8 cellular contexts compared by ENCODE assay signal in genomic region chr1:161044908-161045748, GRCh38. TPM values are rescaled to one million over a fixed set of nuclear protein-coding genes. Genes with fewer than 3 reads are reported as not detected.
A peak's percentile ranks its signal among the peaks of the same experiment; 100 is the strongest.
DNase-seq lines count a peak whose midpoint lies in the region; ATAC-seq, FAIRE-seq and TF ChIP-seq lines count a peak whose summit lies in the region.

No MANE protein-coding gene starts in this region.

- H3K9me3 ChIP-seq in SJSA1 (replicated peaks) (no peaks in the 10 kb centered on the region), pancreas (no peaks in the 10 kb centered on the region)

- H3K4me3 ChIP-seq in SJSA1 (peak overlapping the region; percentile 63), pancreas (peak overlapping the region; percentile 80 to 96 (median 92))

- H3K4me1 ChIP-seq in SJSA1 (replicated peaks) (peaks cover 6% of the 10 kb centered on the region), pancreas (peaks cover 0 to 6% (median 6%) of the 10 kb centered on the region in 3 donors)

- H3K27ac ChIP-seq in SJSA1 (peak overlapping the region; percentile 93), pancreas (peak overlapping the region; percentile 84 to 95 (median 84))

- peak overlapping the region; percentile 98 for H3K27ac Mint-ChIP-seq in activated naive CD8-positive, alpha-beta T cell treated with anti-CD3 and anti-CD28 coated beads, Interleukin-2, amount 50 U/mL, for 24 hours

- H3K27me3 ChIP-seq in SJSA1 (replicated peaks) (no peaks in the 10 kb centered on the region), pancreas (no peaks in the 10 kb centered on the region)

- FAIRE-seq in pancreas (lab: Jason Lieb, UNC), result no peak

- H3K9me3 Mint-ChIP-seq in activated naive CD8-positive, alpha-beta T cell treated with anti-CD3 and anti-CD28 coated beads, Interleukin-2, amount 50 U/mL, for 24 hours, result peaks cover 4% of the 10 kb centered on the region

- H3K36me3 Mint-ChIP-seq in activated naive CD8-positive, alpha-beta T cell treated with anti-CD3 and anti-CD28 coated beads, Interleukin-2, amount 50 U/mL, for 24 hours (ENCODE audit: low read depth), result peaks cover 77% of the 10 kb centered on the region

- H3K4me3 Mint-ChIP-seq in activated naive CD8-positive, alpha-beta T cell treated with anti-CD3 and anti-CD28 coated beads, Interleukin-2, amount 50 U/mL, for 24 hours, result peak overlapping the region; percentile 91

- DNase-seq in GM03348 (ENCODE audit: low spot score) (peak; percentile 83), H4 (ENCODE audit: low spot score) (peak; percentile 47), LHCN-M2 (ENCODE audit: low read depth) (peak; percentile 87), SJSA1 (ENCODE audit: low read depth in 1 of 2, low spot score in 2 of 2) (peak; percentile 72 to 73), cardiac septum (ENCODE audit: low spot score) (peak; percentile 82), pancreas (peak; percentile 54 to 76 (median 66)), GM19240 (ENCODE audit: insufficient read length, low spot score) (no peak)
- DNase-seq in activated naive CD8-positive, alpha-beta T cell treated with anti-CD3 and anti-CD28 coated beads, Interleukin-2, amount 50 U/mL, for 24 hours, result peak; percentile 71

- ATAC-seq in activated naive CD8-positive, alpha-beta T cell treated with anti-CD3 and anti-CD28 coated beads, Interleukin-2, amount 50 U/mL, for 24 hours, result peak; percentile 71
- ATAC-seq in pancreas, result peak; percentile 55 to 70 (median 62)

- H3K36me3 ChIP-seq in SJSA1 (peaks cover 40% of the 10 kb centered on the region), pancreas (peaks cover 0 to 29% (median 16%) of the 10 kb centered on the region in 3 donors)

- no peak for TF ChIP-seq CTCF in pancreas (IDR thresholded peaks at IDR 0.05)

- WGBS in pancreas, 2 donors, result 0 to 1% methylated on average over 41 to 48 of the region's 48 CpGs

- intact Hi-C loops in cardiac septum (cut with DNase I) (loop anchor here (5.0 to 10.0 kb wide), 2 partner anchors 50 to 52 kb away; partner anchors contain the start of gene KLHDC9), pancreas (cut with DNase I) (no loop called here)

- H3K27me3 Mint-ChIP-seq in activated naive CD8-positive, alpha-beta T cell treated with anti-CD3 and anti-CD28 coated beads, Interleukin-2, amount 50 U/mL, for 24 hours, result no peaks in the 10 kb centered on the region

- peaks cover 47% of the 10 kb centered on the region for H3K4me1 Mint-ChIP-seq in activated naive CD8-positive, alpha-beta T cell treated with anti-CD3 and anti-CD28 coated beads, Interleukin-2, amount 50 U/mL, for 24 hours

RNA-seq across cellular contexts. Expression of gene USF1, which starts 0.6 kb away (rescaled TPM):
- 57.7 and 60.3 TPM in 2 replicates for total RNA-seq in H4 (2014; rRNA removed; shearing (Covaris generic))
- total RNA-seq in LHCN-M2 (2014; rRNA removed) (76.0 and 83.2 TPM in 2 replicates), cardiac septum (29.2 TPM), pancreas (10 to 100 TPM; 15.8 to 33.2 (median 21.7) TPM)
- polyA plus RNA-seq in LHCN-M2 (2012), result 34.2 TPM
- total RNA-seq in SJSA1 (2014; rRNA removed; shearing (Covaris generic)), result 63.2 and 68.1 TPM in 2 replicates
- 100 to 1,000 TPM in 1 of 2 donors, 10 to 100 TPM in 1; 89.4 to 118 TPM for polyA plus RNA-seq in pancreas

RNA-seq across cellular contexts. Expression of gene TSTD1, which starts 6.4 kb away (rescaled TPM):
- total RNA-seq in H4 (2014; rRNA removed; shearing (Covaris generic)), result not detected in 2 replicates
- 14.7 and 27.3 TPM in 2 replicates for total RNA-seq in LHCN-M2 (2014; rRNA removed)
- 23.0 TPM for polyA plus RNA-seq in LHCN-M2 (2012)
- 3.1 TPM in 1 of 2 replicates, not detected in the other for total RNA-seq in SJSA1 (2014; rRNA removed; shearing (Covaris generic))
- 12.0 TPM for total RNA-seq in cardiac septum
- 10 to 100 TPM; 24.8 to 43.8 (median 32.1) TPM for total RNA-seq in pancreas
- 100 to 1,000 TPM in 1 of 2 donors, 10 to 100 TPM in 1; 69.0 to 131 TPM for polyA plus RNA-seq in pancreas

RNA-seq across cellular contexts. Expression of gene F11R, which starts 24.2 kb away (rescaled TPM):
- total RNA-seq in H4 (2014; rRNA removed; shearing (Covaris generic)), result 5.2 and 6.4 TPM in 2 replicates
- 1.4 and 2.6 TPM in 2 replicates for total RNA-seq in LHCN-M2 (2014; rRNA removed)
- polyA plus RNA-seq in LHCN-M2 (2012), result 1.9 TPM
- total RNA-seq in SJSA1 (2014; rRNA removed; shearing (Covaris generic)), result 3.2 and 4.5 TPM in 2 replicates
- total RNA-seq in cardiac septum, result 10.3 TPM
- total RNA-seq in pancreas, result 10 to 100 TPM; 30.0 to 59.5 (median 38.2) TPM
- 10 to 100 TPM; 22.7 to 23.6 TPM for polyA plus RNA-seq in pancreas

RNA-seq across cellular contexts. Expression of gene ARHGAP30, which starts 24.6 kb away (rescaled TPM):
- total RNA-seq in H4 (2014; rRNA removed; shearing (Covaris generic)), result 0.02 TPM in 1 of 2 replicates, not detected in the other
- total RNA-seq in LHCN-M2 (2014; rRNA removed) (not detected in 2 replicates), cardiac septum (2.6 TPM), pancreas (1 to 10 TPM in 4 of 6 donors, under 1 TPM in 2; 0.43 to 9.1 (median 1.9) TPM)
- 0.17 TPM for polyA plus RNA-seq in LHCN-M2 (2012)
- not detected in 2 replicates for total RNA-seq in SJSA1 (2014; rRNA removed; shearing (Covaris generic))
- 1 to 10 TPM in 1 of 2 donors, under 1 TPM in 1; 0.70 to 2.0 TPM for polyA plus RNA-seq in pancreas

RNA-seq across cellular contexts. Expression of gene NECTIN4, which starts 44.2 kb away (rescaled TPM):
- total RNA-seq in H4 (2014; rRNA removed; shearing (Covaris generic)), result 0.14 TPM in 1 of 2 replicates, not detected in the other
- total RNA-seq in LHCN-M2 (2014; rRNA removed) (0.26 TPM in 1 of 2 replicates, not detected in the other), cardiac septum (not detected), pancreas (1 to 10 TPM; 1.7 to 9.3 (median 3.5) TPM)
- polyA plus RNA-seq in LHCN-M2 (2012), result 0.15 TPM
- 0.21 TPM in 1 of 2 replicates, not detected in the other for total RNA-seq in SJSA1 (2014; rRNA removed; shearing (Covaris generic))
- 1 to 10 TPM; 2.1 to 2.7 TPM for polyA plus RNA-seq in pancreas
